ENCODE assay signal across 1 cellular context in genomic region chr7:158579662-158580646, GRCh38.
TF ChIP-seq lines count a peak whose summit lies in the region.

No MANE protein-coding gene starts in this region.

TF ChIP-seq in HepG2, 621 proteins besides CTCF, POLR2A, EP300 and RAD21 (continued from another document and continues in another):
- TF ChIP-seq RERE (CRISPR knock-in tag; IDR thresholded peaks at IDR 0.05; ENCODE audit: low read depth): no peak
- TF ChIP-seq ZNF710 (CRISPR knock-in tag; IDR thresholded peaks at IDR 0.05; ENCODE audit: borderline replicate concordance): 0 out of 2 replicates have a peak, but pooled peaks have one; percentile 51
- TF ChIP-seq FOXC1 (CRISPR knock-in tag; IDR thresholded peaks at IDR 0.05; ENCODE audit: borderline replicate concordance): no peak
- TF ChIP-seq ZNF331 (CRISPR knock-in tag; IDR thresholded peaks at IDR 0.05): peak; percentile 42; the same call in 1 of the 2 replicates
- no peak for TF ChIP-seq HNF1A (IDR thresholded peaks at IDR 0.05; ENCODE audit: low read depth)
- TF ChIP-seq HNF1A (CRISPR knock-in tag; IDR thresholded peaks at IDR 0.05; ENCODE audit: borderline replicate concordance): no peak
- no peak for TF ChIP-seq ZNF446 (CRISPR knock-in tag; IDR thresholded peaks at IDR 0.05)
- TF ChIP-seq ZNF543 (CRISPR knock-in tag; IDR thresholded peaks at IDR 0.05): no peak
- TF ChIP-seq CERS6 (CRISPR knock-in tag; IDR thresholded peaks at IDR 0.05): no peak
- TF ChIP-seq ZC3H4 (CRISPR knock-in tag; IDR thresholded peaks at IDR 0.05; ENCODE audit: borderline replicate concordance): no peak
- TF ChIP-seq ZNF768 (CRISPR knock-in tag; IDR thresholded peaks at IDR 0.05): no peak
- TF ChIP-seq SIX1 (CRISPR knock-in tag; IDR thresholded peaks at IDR 0.05; ENCODE audit: borderline replicate concordance): no peak
- no peak for TF ChIP-seq ZNF335 (CRISPR knock-in tag; IDR thresholded peaks at IDR 0.05)
- TF ChIP-seq ZFP90 (CRISPR knock-in tag; IDR thresholded peaks at IDR 0.05; ENCODE audit: borderline replicate concordance): no peak
- no peak for TF ChIP-seq ZNF350 (CRISPR knock-in tag; IDR thresholded peaks at IDR 0.05; ENCODE audit: borderline replicate concordance, low read depth)
- TF ChIP-seq PLRG1 (conservative IDR thresholded peaks at IDR 0.05): no peak
- no peak for TF ChIP-seq ZNF746 (CRISPR knock-in tag; IDR thresholded peaks at IDR 0.05)
- TF ChIP-seq NR0B2 (CRISPR knock-in tag; IDR thresholded peaks at IDR 0.05): no peak
- peak; percentile 56; the same call in 1 of the 2 replicates for TF ChIP-seq NR2F2 (IDR thresholded peaks at IDR 0.05; ENCODE audit: borderline replicate concordance, low read depth)
- TF ChIP-seq TBP (CRISPR knock-in tag; IDR thresholded peaks at IDR 0.05): no peak
- TF ChIP-seq TBX3 (IDR thresholded peaks at IDR 0.05; ENCODE audit: borderline replicate concordance): no peak
- no peak for TF ChIP-seq ZNF740 (CRISPR knock-in tag; IDR thresholded peaks at IDR 0.05)
- TF ChIP-seq CBFB (CRISPR knock-in tag; IDR thresholded peaks at IDR 0.05): no peak
- TF ChIP-seq ZNF101 (CRISPR knock-in tag; IDR thresholded peaks at IDR 0.05; ENCODE audit: borderline replicate concordance, low read depth): no peak
- no peak for TF ChIP-seq TAF15 (IDR thresholded peaks at IDR 0.05; ENCODE audit: low read depth, low read length, poor library complexity, severe bottlenecking)
- TF ChIP-seq ZNF562 (CRISPR knock-in tag; IDR thresholded peaks at IDR 0.05; ENCODE audit: borderline replicate concordance): no peak
- TF ChIP-seq SNRNP70 (IDR thresholded peaks at IDR 0.05; ENCODE audit: low read depth, low read length): no peak
- no peak for TF ChIP-seq AFF4 (CRISPR knock-in tag; IDR thresholded peaks at IDR 0.05)
- peak; percentile 34; the same call in 1 of the 2 replicates for TF ChIP-seq POLR2AphosphoS5 (IDR thresholded peaks at IDR 0.05; ENCODE audit: low read depth, low read length)
- TF ChIP-seq ZFP37 (CRISPR knock-in tag; IDR thresholded peaks at IDR 0.05; ENCODE audit: borderline replicate concordance): peak; percentile 90
- no peak for TF ChIP-seq MED13 (CRISPR knock-in tag; IDR thresholded peaks at IDR 0.05)
- TF ChIP-seq ZSCAN30 (CRISPR knock-in tag; IDR thresholded peaks at IDR 0.05): no peak
- TF ChIP-seq SMAD3 (CRISPR knock-in tag; IDR thresholded peaks at IDR 0.05): peak; percentile 58; the same call in 1 of the 2 replicates
- TF ChIP-seq RNF2 (conservative IDR thresholded peaks at IDR 0.05; ENCODE audit: low read depth): no peak
- TF ChIP-seq RCOR2 (CRISPR knock-in tag; IDR thresholded peaks at IDR 0.05): peak; percentile 65; the same call in 1 of the 2 replicates
- no peak for TF ChIP-seq ZNF720 (CRISPR knock-in tag; IDR thresholded peaks at IDR 0.05)
- TF ChIP-seq ZKSCAN5 (CRISPR knock-in tag; IDR thresholded peaks at IDR 0.05): no peak
- TF ChIP-seq ZNF841 (CRISPR knock-in tag; IDR thresholded peaks at IDR 0.05; ENCODE audit: borderline replicate concordance): no peak
- peak; percentile 75 for TF ChIP-seq ERF (CRISPR knock-in tag; IDR thresholded peaks at IDR 0.05)
- no peak for TF ChIP-seq ZNF879 (CRISPR knock-in tag; IDR thresholded peaks at IDR 0.05)
- no peak for TF ChIP-seq MXD1 (CRISPR knock-in tag; IDR thresholded peaks at IDR 0.05)
- no peak for TF ChIP-seq ZNF451 (CRISPR knock-in tag; IDR thresholded peaks at IDR 0.05)
- peak; percentile 73 for TF ChIP-seq RAD51 (IDR thresholded peaks at IDR 0.05; ENCODE audit: borderline replicate concordance)
